In the genomic region with DNA sequence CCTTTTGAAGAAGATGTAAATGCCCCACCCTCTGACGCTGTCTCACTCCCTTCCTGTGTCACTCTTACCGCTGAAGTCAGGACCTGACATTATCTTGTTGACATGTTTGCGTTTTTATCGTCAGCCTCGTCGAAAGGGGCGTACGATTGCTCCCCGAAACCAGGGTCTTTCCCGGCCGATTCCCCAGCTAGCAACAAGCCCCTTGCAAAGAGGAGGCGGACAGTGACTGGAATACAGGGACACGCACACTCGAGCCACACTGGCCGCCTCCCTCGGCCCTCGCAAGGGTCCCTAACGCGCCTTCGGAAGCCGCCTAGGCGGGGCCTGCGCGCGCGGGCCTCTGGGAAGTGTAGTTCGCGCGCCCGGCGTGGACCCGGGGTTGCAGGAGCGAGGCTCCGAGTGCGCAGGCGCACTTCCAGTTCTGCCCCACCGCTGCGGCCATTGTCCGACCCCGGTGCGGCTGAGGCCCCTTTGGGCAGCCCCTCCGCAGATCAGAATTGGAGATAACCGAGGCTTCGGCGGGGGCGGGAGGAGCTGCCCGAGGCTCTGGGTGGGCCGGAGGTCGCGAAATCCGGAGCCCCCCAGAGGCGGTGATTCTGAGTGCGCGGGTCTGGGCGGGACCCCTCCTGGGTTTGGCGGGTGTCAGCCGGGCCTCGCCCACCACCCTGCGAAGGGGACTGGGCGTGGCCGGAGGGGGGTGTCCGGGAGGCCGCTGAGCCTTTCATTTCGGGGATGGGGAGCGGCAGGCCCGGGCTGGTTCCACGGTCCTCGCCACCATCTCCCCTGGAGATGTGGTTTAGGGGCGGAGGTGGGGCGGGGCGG, we compare ENCODE assay signal across 8 cellular contexts. TPM values are rescaled to one million over a fixed set of nuclear protein-coding genes. Genes with fewer than 3 reads are reported as not detected.
DNase-seq lines count a peak whose midpoint lies in the region; TF ChIP-seq lines count a peak whose summit lies in the region.

A gene (plus strand): TSS at position 412 of the 822 bp plus-strand sequence. CDS start 502 bp downstream, outside the sequence.

- peaks cover 43% of the 10 kb centered on the region for H3K9me3 Mint-ChIP-seq in neural progenitor cell

- DNase-seq in Daoy (ENCODE audit: low read depth) (peak; percentile 86), GOT3 (lab: John Stamatoyannopoulos, UW) (peak; percentile 34), LNCaP clone FGC (ENCODE audit: low read depth) (peak; percentile 19), foreskin fibroblast (peak; percentile 82 to 95), neural progenitor cell (ENCODE audit: low spot score) (peak; percentile 98)
- peak; percentile 94 for DNase-seq in activated effector memory CD4-positive, alpha-beta T cell treated with anti-CD3 and anti-CD28 coated beads, Interleukin-2, amount 50 U/mL, for 16 hours

- peaks cover 5% of the 10 kb centered on the region for H3K27me3 Mint-ChIP-seq in neural progenitor cell (ENCODE audit: insufficient read depth, low read depth)

- H3K9me3 ChIP-seq in neural progenitor cell (ENCODE audit: low read depth) (no peaks in the 10 kb centered on the region), stomach smooth muscle (ENCODE audit: control insufficient read depth in 2 of 2, low read length in 2 of 2) (no peaks in the 10 kb centered on the region)

- H2AFZ ChIP-seq in neural progenitor cell (replicated peaks): peak within 1 kb of the TSS; percentile 100

- peaks cover 38% of the 10 kb centered on the region for H3K79me2 ChIP-seq in neural progenitor cell (ENCODE audit: low read depth)

- H3K27ac Mint-ChIP-seq in neural progenitor cell: peak within 1 kb of the TSS; percentile 86

- H3K9ac ChIP-seq in neural progenitor cell (peak within 1 kb of the TSS; percentile 70), stomach smooth muscle (ENCODE audit: low read length in 2 of 2) (peak within 1 kb of the TSS; percentile 67 to 74)

- H3K27me3 ChIP-seq in neural progenitor cell: no peaks in the 10 kb centered on the region
- no peaks in the 10 kb centered on the region for H3K27me3 ChIP-seq in stomach smooth muscle (ENCODE audit: control insufficient read depth in 1 of 2, insufficient read depth in 2 of 2, low read length in 2 of 2)

- H4K20me1 ChIP-seq in neural progenitor cell (ENCODE audit: low read depth): no peaks in the 10 kb centered on the region

- H3K4me1 Mint-ChIP-seq in neural progenitor cell: peaks cover 10% of the 10 kb centered on the region

- H3K4me3 Mint-ChIP-seq in neural progenitor cell: peak within 1 kb of the TSS; percentile 92

- H3K4me3 ChIP-seq in LNCaP clone FGC (ENCODE audit: low read depth, low read length) (peak within 1 kb of the TSS; percentile 82), foreskin fibroblast (ENCODE audit: low read depth in 1 of 2, low read length in 2 of 2) (peak within 1 kb of the TSS; percentile 81 to 95), neural progenitor cell (peak within 1 kb of the TSS; percentile 97), stomach smooth muscle (ENCODE audit: low read length in 2 of 2) (peak within 1 kb of the TSS; percentile 73 to 83)

- TF ChIP-seq POLR2A in Raji (IDR thresholded peaks at IDR 0.05; ENCODE audit: insufficient read depth, low read depth, low read length): peak; percentile 65; the same call in 1 of the 2 replicates

- H3K27ac ChIP-seq in neural progenitor cell: no peak within 1 kb of the TSS
- H3K27ac ChIP-seq in stomach smooth muscle (ENCODE audit: low read length): peak within 1 kb of the TSS; percentile 41

- peaks cover 5% of the 10 kb centered on the region for H3K36me3 ChIP-seq in neural progenitor cell
- H3K36me3 ChIP-seq in stomach smooth muscle (ENCODE audit: control insufficient read depth in 2 of 2, insufficient read depth in 2 of 2, low read length in 2 of 2): peaks cover 0 to 7% of the 10 kb centered on the region in 2 donors

- peaks cover 6% of the 10 kb centered on the region for H3K4me1 ChIP-seq in neural progenitor cell
- peaks cover 12% of the 10 kb centered on the region for H3K4me1 ChIP-seq in stomach smooth muscle (ENCODE audit: control insufficient read depth, insufficient read depth, low read length)

- no peak for TF ChIP-seq CTCF in LNCaP clone FGC (IDR thresholded peaks at IDR 0.05; ENCODE audit: control insufficient read depth, extremely low read depth, insufficient read depth)
- TF ChIP-seq CTCF in foreskin fibroblast (IDR thresholded peaks at IDR 0.05; ENCODE audit: low read depth, low read length): no peak
- TF ChIP-seq CTCF in neural progenitor cell (IDR thresholded peaks at IDR 0.05): no peak

- H3F3A ChIP-seq in neural progenitor cell (ENCODE audit: low read depth): no peaks in the 10 kb centered on the region

- H3K36me3 Mint-ChIP-seq in neural progenitor cell: peaks cover 47% of the 10 kb centered on the region

- H3K4me2 ChIP-seq in neural progenitor cell: peak within 1 kb of the TSS; percentile 86

RNA-seq across cellular contexts. Expression of the gene that starts here (rescaled TPM):
- total RNA-seq in Daoy (2014; rRNA removed; shearing (Covaris generic)): 10.9 and 12.1 TPM in 2 replicates
- 63.6 and 69.1 TPM in 2 replicates for total RNA-seq in neural progenitor cell (ENCODE audit: low replicate concordance)

Comparison
In these comparisons a context has a peak if more than half of its experiments do, and no peak if none do; other contexts are left out.
1. DNase-seq: peak in every context shown above with its lines; median percentile 98 in neural progenitor cell; 94 in activated effector memory CD4-positive, alpha-beta T cell treated with anti-CD3 and anti-CD28 coated beads, Interleukin-2, amount 50 U/mL, for 16 hours; 88 in foreskin fibroblast; 86 in Daoy; 34 in GOT3; 19 in LNCaP clone FGC.